In the genomic region with DNA sequence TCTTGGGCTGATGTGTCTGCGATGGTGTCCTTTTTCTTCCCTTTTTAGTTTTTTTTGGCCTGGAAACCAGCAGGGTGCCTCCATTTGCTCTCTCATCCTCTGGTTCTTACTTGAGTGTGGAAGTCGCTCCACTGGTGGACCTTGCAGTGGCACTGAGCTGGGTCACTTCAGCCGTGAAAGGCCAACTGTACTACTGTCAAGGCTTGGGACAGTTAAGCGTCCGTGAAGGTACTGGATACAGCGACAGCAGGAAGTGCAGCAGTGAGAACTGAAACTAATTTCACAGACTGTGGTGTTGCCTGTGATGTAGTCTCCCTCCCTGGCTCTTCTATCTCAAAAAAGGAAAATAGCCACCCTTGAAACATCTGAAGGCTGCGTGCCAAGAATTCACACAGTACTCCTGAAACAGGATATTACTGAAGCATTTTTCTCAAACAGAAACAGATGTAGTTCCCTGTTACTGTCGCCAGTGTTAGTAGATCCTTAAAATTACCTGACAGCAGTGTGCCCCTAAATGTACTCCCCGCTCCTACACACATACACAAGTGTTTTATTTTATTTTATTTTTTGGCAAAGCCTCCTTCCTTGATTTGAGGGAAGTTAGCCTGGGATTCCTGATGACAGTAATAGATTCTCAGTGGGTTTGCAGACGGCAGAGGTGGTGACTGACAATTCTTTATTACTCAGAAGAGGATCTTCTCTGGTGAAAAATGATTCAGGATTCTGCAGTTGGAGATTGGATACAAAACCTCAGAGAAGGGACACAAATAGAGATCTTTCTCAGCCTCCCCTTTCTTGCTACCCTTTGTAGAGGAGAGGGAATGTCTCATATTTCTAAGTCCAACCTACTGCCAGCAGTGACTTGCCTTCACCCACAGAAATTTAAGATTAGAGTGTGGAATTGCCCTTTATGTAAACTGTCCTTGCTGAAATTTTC, we compare ENCODE assay signal across 1 cellular context.
A peak's percentile ranks its signal among the peaks of the same experiment; 100 is the strongest.
TF ChIP-seq lines count a peak whose summit lies in the region.

No MANE protein-coding gene starts in this region.

TF ChIP-seq in IMR-90, 13 proteins besides CTCF, POLR2A, EP300 and RAD21:
- TF ChIP-seq MAZ (IDR thresholded peaks at IDR 0.05; ENCODE audit: borderline replicate concordance, low read depth, low read length) = no peak
- TF ChIP-seq SMC3 (IDR thresholded peaks at IDR 0.05; ENCODE audit: low read depth, low read length) = 0 out of 2 replicates have a peak, but pooled peaks have one; percentile 10
- no peak for TF ChIP-seq CHD1 (IDR thresholded peaks at IDR 0.05; ENCODE audit: low read depth, low read length)
